Comparison of ENCODE assay signal across 20 cellular contexts in the genomic region with DNA sequence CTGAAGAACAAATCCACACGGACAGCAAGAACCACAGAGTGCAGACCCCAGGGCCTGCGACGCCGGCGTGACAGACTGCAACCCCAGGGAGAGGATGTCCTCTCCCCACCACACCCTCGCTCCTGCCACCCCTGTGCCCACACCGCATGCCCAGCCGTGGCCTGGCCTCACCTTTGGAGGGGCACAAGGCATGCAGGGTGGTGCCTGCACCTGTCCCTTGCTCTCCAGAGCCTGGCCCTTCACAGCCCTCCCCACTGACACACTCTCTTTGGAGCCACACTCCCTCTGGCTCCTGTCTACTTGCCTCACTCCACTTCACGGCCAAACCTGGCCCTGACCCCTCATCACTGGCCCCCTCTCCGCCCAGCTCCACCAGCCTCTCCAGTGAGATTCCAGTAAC. TPM values are rescaled to one million over a fixed set of nuclear protein-coding genes. Genes with fewer than 3 reads are reported as not detected.
DNase-seq lines count a peak whose midpoint lies in the region; ATAC-seq and TF ChIP-seq lines count a peak whose summit lies in the region.
"Had no signal": no experiment of that assay in that cellular context is flagged by ENCODE, and none has a peak within 500 bp of the region (broad histone marks: within the 10 kb centered on the region; RNA-seq: fewer than 3 reads in every experiment).

No MANE protein-coding gene starts in this region.

- no peak for ATAC-seq in activated naive CD4-positive, alpha-beta T cell treated with anti-CD3 and anti-CD28 coated beads, Interleukin-2, amount 50 U/mL, for 72 hours
- ATAC-seq in esophagus mucosa (peak; percentile 7), GM21619 (IDR thresholded peaks at IDR 0.05; ENCODE audit: unreplicated experiment) (no peak)
- ATAC-seq: SK-N-SH treated with all-trans-retinoic acid at 6 μM for 48 hours had no signal

- H3K27ac Mint-ChIP-seq in activated naive CD4-positive, alpha-beta T cell treated with anti-CD3 and anti-CD28 coated beads, Interleukin-2, amount 50 U/mL, for 24 hours = peak overlapping the region; percentile 82
- peak overlapping the region in 1 of 2 donors; percentile 6 for H3K27ac Mint-ChIP-seq in activated naive CD4-positive, alpha-beta T cell treated with anti-CD3 and anti-CD28 coated beads, Interleukin-2, amount 50 U/mL, for 72 hours
- peak overlapping the region; percentile 74 for H3K27ac Mint-ChIP-seq in progenitor cell of endocrine pancreas

- no peaks in the 10 kb centered on the region for H3K27me3 ChIP-seq in NT2/D1 (ENCODE audit: insufficient read depth, insufficient read length)
- H3K27me3 ChIP-seq: Peyer's patch had no signal

- H3K4me3 ChIP-seq in NT2/D1 (ENCODE audit: insufficient read length, low read depth) = no peak overlapping the region
- H3K4me3 ChIP-seq: HAP-1, Peyer's patch had no signal

- H3K9me3 ChIP-seq in NT2/D1 (ENCODE audit: insufficient read depth, low read length) = no peaks in the 10 kb centered on the region
- H3K9me3 ChIP-seq: HAP-1, Peyer's patch had no signal

- no peaks in the 10 kb centered on the region for H3K9me3 Mint-ChIP-seq in activated naive CD4-positive, alpha-beta T cell treated with anti-CD3 and anti-CD28 coated beads, Interleukin-2, amount 50 U/mL, for 24 hours
- no peaks in the 10 kb centered on the region for H3K9me3 Mint-ChIP-seq in activated naive CD4-positive, alpha-beta T cell treated with anti-CD3 and anti-CD28 coated beads, Interleukin-2, amount 50 U/mL, for 72 hours
- no peaks in the 10 kb centered on the region for H3K9me3 Mint-ChIP-seq in progenitor cell of endocrine pancreas (ENCODE audit: low read depth)

- peaks cover 71% of the 10 kb centered on the region for H3K36me3 ChIP-seq in NT2/D1 (ENCODE audit: insufficient read depth, insufficient read length, low read length)

- no peak overlapping the region for H3K4me3 Mint-ChIP-seq in activated naive CD4-positive, alpha-beta T cell treated with anti-CD3 and anti-CD28 coated beads, Interleukin-2, amount 50 U/mL, for 24 hours
- no peak overlapping the region for H3K4me3 Mint-ChIP-seq in progenitor cell of endocrine pancreas (ENCODE audit: low read depth)
- H3K4me3 Mint-ChIP-seq: CD4-positive, alpha-beta memory T cell had no signal

- no peak for TF ChIP-seq CTCF in progenitor cell of endocrine pancreas (IDR thresholded peaks at IDR 0.05; ENCODE audit: unreplicated experiment)

- peak overlapping the region; percentile 21 for H3K9ac ChIP-seq in NT2/D1 (ENCODE audit: insufficient read length, low read depth)

- H3K4me1 Mint-ChIP-seq in activated naive CD4-positive, alpha-beta T cell treated with anti-CD3 and anti-CD28 coated beads, Interleukin-2, amount 50 U/mL, for 24 hours = peaks cover 22% of the 10 kb centered on the region
- H3K4me1 Mint-ChIP-seq in progenitor cell of endocrine pancreas (ENCODE audit: low read depth) = peaks cover 7% of the 10 kb centered on the region

- no peaks in the 10 kb centered on the region for H3K27me3 Mint-ChIP-seq in activated naive CD4-positive, alpha-beta T cell treated with anti-CD3 and anti-CD28 coated beads, Interleukin-2, amount 50 U/mL, for 24 hours
- no peaks in the 10 kb centered on the region for H3K27me3 Mint-ChIP-seq in progenitor cell of endocrine pancreas
- H3K27me3 Mint-ChIP-seq: CD4-positive, alpha-beta memory T cell had no signal

- DNase-seq in activated naive CD4-positive, alpha-beta T cell treated with anti-CD3 and anti-CD28 coated beads, Interleukin-2, amount 50 U/mL, for 72 hours (ENCODE audit: low spot score in 2 of 2) = no peak
- DNase-seq in NT2/D1 (ENCODE audit: low read depth, low spot score) (no peak), progenitor cell of endocrine pancreas (ENCODE audit: low spot score, unreplicated experiment) (no peak), putamen (ENCODE audit: low spot score) (no peak), NOMO-1 (lab: John Stamatoyannopoulos, UW; ENCODE audit: unreplicated experiment in 2 of 2) (no peak)
- DNase-seq: 8988T; Calu3; CD4-positive, alpha-beta memory T cell; GF-D8; Kasumi-1; NCI-H1105 treated with DMSO at 0.1 percent for 48 hours; NCI-H1694; NCI-H748 treated with DMSO at 0.1 percent for 48 hours; Peyer's patch; SHP77 treated with DMSO at 0.1 percent for 48 hours had no signal

- H3K36me3 Mint-ChIP-seq in activated naive CD4-positive, alpha-beta T cell treated with anti-CD3 and anti-CD28 coated beads, Interleukin-2, amount 50 U/mL, for 24 hours = peaks cover 4% of the 10 kb centered on the region
- peaks cover 3 to 6% of the 10 kb centered on the region in 2 donors for H3K36me3 Mint-ChIP-seq in activated naive CD4-positive, alpha-beta T cell treated with anti-CD3 and anti-CD28 coated beads, Interleukin-2, amount 50 U/mL, for 72 hours
- peaks cover 15% of the 10 kb centered on the region for H3K36me3 Mint-ChIP-seq in progenitor cell of endocrine pancreas (ENCODE audit: insufficient read depth)

- H3K4me1 ChIP-seq in NT2/D1 (ENCODE audit: insufficient read depth, insufficient read length) = peaks cover 8% of the 10 kb centered on the region
- H3K4me1 ChIP-seq: HAP-1 had no signal

RNA-seq across cellular contexts. Expression of a gene that starts 9.3 kb away (rescaled TPM):
- total RNA-seq in activated naive CD4-positive, alpha-beta T cell treated with anti-CD3 and anti-CD28 coated beads, Interleukin-2, amount 50 U/mL, for 72 hours = 10 to 100 TPM; 42.2 to 45.8 TPM
- total RNA-seq in esophagus mucosa (38.9 TPM), progenitor cell of endocrine pancreas (55.8 and 61.0 TPM in 2 replicates)

RNA-seq across cellular contexts. Expression of a gene that starts 9.8 kb away (rescaled TPM):
- 100 to 1,000 TPM; 103 to 107 TPM for total RNA-seq in activated naive CD4-positive, alpha-beta T cell treated with anti-CD3 and anti-CD28 coated beads, Interleukin-2, amount 50 U/mL, for 72 hours
- total RNA-seq in esophagus mucosa (38.3 TPM), progenitor cell of endocrine pancreas (142 and 143 TPM in 2 replicates)

RNA-seq across cellular contexts. Expression of a gene that starts 58.9 kb away (rescaled TPM):
- total RNA-seq in activated naive CD4-positive, alpha-beta T cell treated with anti-CD3 and anti-CD28 coated beads, Interleukin-2, amount 50 U/mL, for 72 hours = 10 to 100 TPM; 85.5 to 92.9 TPM
- total RNA-seq in esophagus mucosa = 32.4 TPM
- 51.4 and 54.4 TPM in 2 replicates for total RNA-seq in progenitor cell of endocrine pancreas
